ENCODE assay signal across 1 cellular context in the genomic region with DNA sequence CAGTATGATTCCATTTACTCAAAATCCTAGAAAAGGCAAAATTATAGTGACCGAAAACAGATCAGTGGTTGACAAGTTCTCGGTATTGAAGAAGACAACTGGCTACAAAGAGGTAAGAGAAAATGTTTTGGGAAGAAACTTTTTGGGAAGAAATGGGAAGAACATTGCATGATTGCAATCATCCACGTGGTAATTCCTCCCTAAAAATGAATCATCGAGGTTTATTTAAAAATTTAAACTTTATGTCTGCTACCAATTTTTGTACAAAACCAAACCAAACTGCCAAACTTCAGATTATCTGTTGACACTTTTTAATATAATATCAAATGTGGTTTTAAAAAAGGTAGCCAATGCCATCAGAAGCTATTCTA.
A peak's percentile ranks its signal among the peaks of the same experiment; 100 is the strongest.
TF ChIP-seq lines count a peak whose summit lies in the region.

No MANE protein-coding gene starts in this region.

TF ChIP-seq in K562, 482 proteins besides CTCF, POLR2A, EP300 and RAD21 (continued from another document):
- TF ChIP-seq ZBTB40 (IDR thresholded peaks at IDR 0.05) (0 out of 2 replicates have a peak, but pooled peaks have one; percentile 32), ZBTB40 (CRISPR knock-in tag; IDR thresholded peaks at IDR 0.05) (no peak)
